16 cellular contexts compared by ENCODE assay signal in the genomic region with DNA sequence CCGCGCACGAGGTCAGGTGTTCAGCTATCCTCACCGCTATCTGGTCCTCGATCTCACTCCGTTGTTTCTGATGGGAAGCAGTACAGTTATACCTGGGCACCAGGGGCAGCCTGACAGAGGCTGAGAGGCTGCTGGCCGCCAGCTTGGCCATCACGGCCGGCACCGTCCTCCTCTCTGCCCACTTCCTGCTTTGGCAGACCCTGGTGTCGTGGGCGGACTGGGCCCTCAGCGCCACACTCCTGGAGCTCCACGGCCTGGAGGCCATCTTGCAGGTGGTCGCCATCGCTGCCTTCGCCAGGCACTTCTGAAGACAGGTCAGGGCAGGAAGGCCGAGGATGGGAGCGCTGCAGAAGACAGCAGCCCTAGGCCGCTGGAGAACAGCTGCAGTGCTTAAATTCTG. TPM values are rescaled to one million over a fixed set of nuclear protein-coding genes. Genes with fewer than 3 reads are reported as not detected.
DNase-seq lines count a peak whose midpoint lies in the region; ATAC-seq and TF ChIP-seq lines count a peak whose summit lies in the region.
"Had no signal": no experiment of that assay in that cellular context is flagged by ENCODE, and none has a peak within 500 bp of the region (broad histone marks: within the 10 kb centered on the region; RNA-seq: fewer than 3 reads in every experiment).

No MANE protein-coding gene starts in this region.

- ATAC-seq in RWPE2 (ENCODE audit: low read depth), result no peak
- peak; percentile 24 for ATAC-seq in left lobe of liver
- ATAC-seq in upper lobe of right lung, result peak; percentile 39
- ATAC-seq in GM21367 (IDR thresholded peaks at IDR 0.05; ENCODE audit: unreplicated experiment), result no peak

- H3K4me3 ChIP-seq in RWPE2 (ENCODE audit: severe bottlenecking), result no peak overlapping the region
- no peak overlapping the region for H3K4me3 ChIP-seq in upper lobe of right lung
- H3K4me3 ChIP-seq: BLaER1 treated with 17β-estradiol and CSF1 and Interleukin-3, amounts not matched to agents 10 nM and 100 nM; HAP-1 had no signal

- intact Hi-C loops in upper lobe of right lung (cut with DNase I), result no loop called here

- H3K27me3 ChIP-seq in RWPE2 (ENCODE audit: insufficient read depth, poor library complexity, severe bottlenecking), result no peaks in the 10 kb centered on the region
- H3K27me3 ChIP-seq in upper lobe of right lung, result no peaks in the 10 kb centered on the region
- H3K27me3 ChIP-seq: BLaER1 treated with 17β-estradiol and CSF1 and Interleukin-3, amounts not matched to agents 10 nM and 100 nM had no signal

- DNase-seq in DMS53 (lab: John Stamatoyannopoulos, UW) (peak; percentile 70), DMS53 treated with DMSO at 0.1 percent for 48 hours (lab: John Stamatoyannopoulos, UW; ENCODE audit: unreplicated experiment) (no peak), RWPE2 (ENCODE audit: low spot score) (no peak), left lobe of liver (ENCODE audit: low spot score) (no peak), upper lobe of right lung (no peak), NCI-H510A treated with DMSO at 0.1 percent for 48 hours (lab: John Stamatoyannopoulos, UW) (no peak)
- DNase-seq in activated naive CD4-positive, alpha-beta T cell (lab: John Stamatoyannopoulos, UW), result no peak
- DNase-seq: Calu3; CD4-positive, CD25-positive, alpha-beta regulatory T cell; DMS 273 treated with DMSO at 0.1 percent for 48 hours; DND-41; GDM1 had no signal

- H3K36me3 ChIP-seq in RWPE2 (ENCODE audit: low read depth) (peaks cover 8% of the 10 kb centered on the region), upper lobe of right lung (peaks cover 16% of the 10 kb centered on the region)

- H3K27ac ChIP-seq in RWPE2 (ENCODE audit: poor library complexity, severe bottlenecking) (peak overlapping the region; percentile 93), upper lobe of right lung (no peak overlapping the region)
- H3K27ac ChIP-seq: 22Rv1; BLaER1 treated with 17β-estradiol and CSF1 and Interleukin-3, amounts not matched to agents 10 nM and 100 nM had no signal

- peaks cover 32% of the 10 kb centered on the region for H3K4me1 ChIP-seq in RWPE2 (ENCODE audit: insufficient read depth, poor library complexity, severe bottlenecking)
- H3K4me1 ChIP-seq in upper lobe of right lung, result no peaks in the 10 kb centered on the region
- H3K4me1 ChIP-seq: BLaER1 treated with 17β-estradiol and CSF1 and Interleukin-3, amounts not matched to agents 10 nM and 100 nM; HAP-1 had no signal

- H3K9me3 ChIP-seq in RWPE2 (ENCODE audit: severe bottlenecking), result no peaks in the 10 kb centered on the region
- no peaks in the 10 kb centered on the region for H3K9me3 ChIP-seq in upper lobe of right lung
- H3K9me3 ChIP-seq: HAP-1 had no signal

- no peak for TF ChIP-seq CTCF in RWPE2 (IDR thresholded peaks at IDR 0.05; ENCODE audit: poor library complexity, severe bottlenecking)
- no peak for TF ChIP-seq CTCF in upper lobe of right lung (IDR thresholded peaks at IDR 0.05)

RNA-seq across cellular contexts. Expression of gene NHSL1, which starts 35.2 kb away (rescaled TPM):
- 59.8 TPM for total RNA-seq in left lobe of liver
- total RNA-seq in upper lobe of right lung, result 69.5 TPM
- total RNA-seq: CD4-positive, CD25-positive, alpha-beta regulatory T cell had no signal

Comparison
In these comparisons a context has a peak if more than half of its experiments do, and no peak if none do; other contexts are left out.
1. ATAC-seq: peak in left lobe of liver (single experiment) and upper lobe of right lung (single experiment); none in RWPE2 (single experiment) and GM21367 (single experiment).